In the genomic region with DNA sequence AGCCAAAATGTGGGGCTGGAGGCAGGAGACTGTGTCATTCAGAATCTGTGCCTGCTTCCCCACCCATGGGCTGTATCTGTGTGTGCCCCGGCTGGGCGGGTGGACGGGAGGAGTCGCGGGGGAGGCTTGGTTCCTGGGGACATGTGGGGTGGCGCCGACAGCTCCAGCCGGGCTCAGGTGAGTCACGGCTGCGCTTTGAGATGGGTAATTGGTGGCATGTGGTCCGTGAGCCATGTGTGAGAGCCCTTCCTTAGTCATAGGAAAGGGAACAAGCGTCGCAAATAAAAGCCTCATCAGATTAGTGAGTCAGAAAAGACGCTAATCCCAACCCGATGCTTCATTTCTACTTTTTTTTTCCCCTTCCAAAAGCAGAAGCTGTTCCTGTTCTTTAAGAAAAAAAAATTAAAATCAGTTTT, we compare ENCODE assay signal across 18 cellular contexts.
DNase-seq lines count a peak whose midpoint lies in the region; ATAC-seq and TF ChIP-seq lines count a peak whose summit lies in the region.
"Had no signal": no experiment of that assay in that cellular context is flagged by ENCODE, and none has a peak within 500 bp of the region (broad histone marks: within the 10 kb centered on the region; RNA-seq: fewer than 3 reads in every experiment).

No MANE protein-coding gene starts in this region.

- in situ Hi-C loops in G401 (cut with HindIII; ENCODE audit: low sequenced_read_pairs), result no loop called here

- ATAC-seq in HG02798 (IDR thresholded peaks at IDR 0.05; ENCODE audit: poor library complexity, unreplicated experiment) (no peak), HG02852 (IDR thresholded peaks at IDR 0.05; ENCODE audit: unreplicated experiment) (no peak), Right ventricle myocardium inferior (no peak)
- ATAC-seq: activated CD4-positive, CD25-positive, alpha-beta regulatory T cell treated with anti-CD3 and anti-CD28 coated beads, Interleukin-2, amount 50 U/mL, for 24 hours; effector memory CD8-positive, alpha-beta T cell; gastrocnemius medialis; T-cell had no signal

- DNase-seq in G401 (ENCODE audit: low spot score) (peak; percentile 61), NCI-H446 treated with DMSO at 0.1 percent for 48 hours (lab: John Stamatoyannopoulos, UW) (peak; percentile 18), retinal pigment epithelial cell (ENCODE audit: low read depth) (peak; percentile 47), SIG-M5 treated with dmso at 0.1 percent for 504 hours (lab: John Stamatoyannopoulos, UW; ENCODE audit: unreplicated experiment) (no peak), Right ventricle myocardium inferior (ENCODE audit: missing footprints) (no peak)
- DNase-seq: activated naive CD4-positive, alpha-beta T cell treated with anti-CD3 and anti-CD28 coated beads, Interleukin-2, amount 10 ng/mL, durations not matched to agents 7 days and 5 days; DND-41; effector memory CD8-positive, alpha-beta T cell; gastrocnemius medialis; NCI-H2227 treated with DMSO at 0.1 percent for 48 hours; stimulated activated CD4-positive, alpha-beta T cell treated with anti-CD3 and anti-CD28 coated beads, Interleukin-15, amount 100 ng/mL, for 24 hours; T-cell had no signal

- TF ChIP-seq CTCF in retinal pigment epithelial cell (conservative IDR thresholded peaks at IDR 0.05; ENCODE audit: low read depth, low read length), result no peak

- peaks cover 3% of the 10 kb centered on the region in 2 donors for H3K27me3 ChIP-seq in esophagus (ENCODE audit: control insufficient read depth in 1 of 2, insufficient read depth in 2 of 2, low read length in 2 of 2)

- H3K4me1 ChIP-seq in esophagus (ENCODE audit: control insufficient read depth in 2 of 2, insufficient read depth in 2 of 2, low read length in 1 of 2), result peaks cover 0 to 4% of the 10 kb centered on the region in 2 donors
- H3K4me1 ChIP-seq: BLaER1, gastrocnemius medialis, prostate gland had no signal

- H3K27ac ChIP-seq in esophagus (ENCODE audit: low read depth in 2 of 2, low read length in 1 of 2), result peak overlapping the region; percentile 5 to 34
- H3K27ac ChIP-seq: BLaER1, gastrocnemius medialis, prostate gland had no signal

- H3K36me3 ChIP-seq in esophagus (ENCODE audit: control insufficient read depth in 2 of 2, insufficient read depth in 2 of 2, low read length in 1 of 2), result no peaks in the 10 kb centered on the region
- H3K36me3 ChIP-seq: BLaER1, gastrocnemius medialis, prostate gland had no signal

- H3K9me3 ChIP-seq in esophagus (ENCODE audit: control insufficient read depth in 2 of 2, insufficient read depth in 1 of 2, low read depth in 1 of 2, low read length in 1 of 2), result peaks cover 0 to 2% of the 10 kb centered on the region in 2 donors
- H3K9me3 ChIP-seq: BLaER1, gastrocnemius medialis, prostate gland had no signal

- intact Hi-C loops in Right ventricle myocardium inferior (cut with DNase I), result no loop called here

- no peak overlapping the region for H3K4me3 ChIP-seq in esophagus (ENCODE audit: low read depth in 1 of 2, low read length in 2 of 2)
- no peak overlapping the region for H3K4me3 ChIP-seq in retinal pigment epithelial cell (ENCODE audit: low read length)
- H3K4me3 ChIP-seq: BLaER1, gastrocnemius medialis, prostate gland had no signal

- WGBS in esophagus, 2 donors, result 33 to 37% methylated on average over 15 of the region's 15 CpGs

Comparison
In these comparisons a context has a peak if more than half of its experiments do, and no peak if none do; other contexts are left out.
1. DNase-seq: peak in G401 (single experiment), NCI-H446 treated with DMSO at 0.1 percent for 48 hours (single experiment) and retinal pigment epithelial cell (single experiment); none in SIG-M5 treated with dmso at 0.1 percent for 504 hours (single experiment) and Right ventricle myocardium inferior (single experiment).